In the genomic region with DNA sequence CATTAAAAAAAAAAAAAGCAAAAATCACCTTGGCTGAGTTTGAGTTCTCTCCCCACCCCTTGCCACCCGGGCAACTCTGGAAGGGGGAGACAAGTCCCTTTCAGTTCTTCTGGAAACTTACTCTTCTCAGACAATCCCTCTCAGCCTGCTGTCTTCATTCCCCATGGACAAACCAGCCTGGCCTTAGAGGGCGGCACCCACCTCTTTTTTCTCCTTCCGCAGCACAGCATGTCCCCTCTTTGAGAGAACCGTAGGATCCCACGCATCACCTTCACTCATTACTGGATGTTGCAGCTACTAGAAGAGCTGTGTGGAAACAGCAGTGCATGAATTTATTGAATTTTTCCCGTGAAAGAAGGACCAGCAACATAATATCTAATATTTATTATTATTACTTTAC, we compare ENCODE assay signal across 32 cellular contexts.
"Had no signal": no experiment of that assay in that cellular context is flagged by ENCODE, and none has a peak within 500 bp of the region (broad histone marks: within the 10 kb centered on the region; RNA-seq: fewer than 3 reads in every experiment).

No MANE protein-coding gene starts in this region.

- H3K4me2 ChIP-seq: SK-N-SH had no signal

- H3K4me1 Mint-ChIP-seq: activated CD4-positive, alpha-beta T cell treated with anti-CD3 and anti-CD28 coated beads, Interleukin-2, amount 10 ng/mL, durations not matched to agents 24 days and 14 days had no signal

- FAIRE-seq: astrocyte, TTC549 had no signal

- H3K27ac ChIP-seq: adrenal gland, body of pancreas, breast epithelium, Peyer's patch, SJSA1 had no signal

- H3K4me3 Mint-ChIP-seq: activated CD4-positive, alpha-beta T cell treated with anti-CD3 and anti-CD28 coated beads, Interleukin-2, amount 10 ng/mL, durations not matched to agents 24 days and 14 days; activated CD8-positive, alpha-beta T cell treated with anti-CD3 and anti-CD28 coated beads, Interleukin-2, amount 10 ng/mL, durations not matched to agents 7 days and 5 days; activated naive CD4-positive, alpha-beta T cell treated with anti-CD3 and anti-CD28 coated beads for 36 hours; activated T-cell treated with anti-CD3 and anti-CD28 coated beads, Interleukin-2, amount 50 U/mL, for 24 hours; T-helper 1 cell treated with Interleukin-12 subunit alpha and Interleukin-12 subunit beta and Interleukin-4 antibody, amounts not matched to agents 30 μg/mL and 1 μg/mL, for 36 hours; T-helper 2 cell treated with Interferon-gamma antibody and Interleukin-4, amounts not matched to agents 5 μg/mL and 100 μg/mL, for 36 hours had no signal

- ATAC-seq: activated CD8-positive, alpha-beta T cell treated with anti-CD3 and anti-CD28 coated beads, Interleukin-2, amount 10 ng/mL, durations not matched to agents 7 days and 5 days; activated naive CD4-positive, alpha-beta T cell treated with anti-CD3 and anti-CD28 coated beads, Interleukin-2, amount 50 U/mL, for 72 hours; body of pancreas; PC-3 had no signal

- H3K4me1 ChIP-seq: body of pancreas, breast epithelium, Peyer's patch, SJSA1 had no signal

- H3K9me3 Mint-ChIP-seq: activated CD4-positive, alpha-beta T cell treated with anti-CD3 and anti-CD28 coated beads, Interleukin-2, amount 10 ng/mL, durations not matched to agents 24 days and 14 days; activated naive CD4-positive, alpha-beta T cell treated with anti-CD3 and anti-CD28 coated beads for 36 hours; activated T-cell treated with anti-CD3 and anti-CD28 coated beads, Interleukin-2, amount 50 U/mL, for 24 hours; activated T-helper 2 cell treated with anti-CD3 and anti-CD28 coated beads, Interferon-gamma antibody, Interleukin-2, Interleukin-4, amounts not matched to agents 10 μg/mL and 5 μg/mL and 100 μg/mL, durations not matched to agents 14 hours and 24 hours and 36 hours; T-helper 1 cell treated with Interleukin-12 subunit alpha and Interleukin-12 subunit beta and Interleukin-4 antibody, amounts not matched to agents 30 μg/mL and 1 μg/mL, for 36 hours; T-helper 2 cell treated with Interferon-gamma antibody and Interleukin-4, amounts not matched to agents 5 μg/mL and 100 μg/mL, for 36 hours had no signal

- H3K27me3 ChIP-seq: adrenal gland, body of pancreas, breast epithelium, Peyer's patch, SJSA1 had no signal

- H3K36me3 ChIP-seq: adrenal gland, breast epithelium, Peyer's patch, SJSA1 had no signal

- H3K4me3 ChIP-seq: body of pancreas, breast epithelium, Peyer's patch, SJSA1 had no signal

- H3K9ac ChIP-seq: SK-N-SH had no signal

- H3K9me3 ChIP-seq: adrenal gland, body of pancreas, breast epithelium, Peyer's patch, SK-N-SH had no signal

- H3K36me3 Mint-ChIP-seq: activated naive CD4-positive, alpha-beta T cell treated with anti-CD3 and anti-CD28 coated beads, Interleukin-2, amount 50 U/mL, for 72 hours had no signal

- H3K27ac Mint-ChIP-seq: activated CD4-positive, alpha-beta T cell treated with anti-CD3 and anti-CD28 coated beads, Interleukin-2, amount 10 ng/mL, durations not matched to agents 24 days and 14 days; activated CD8-positive, alpha-beta T cell treated with anti-CD3 and anti-CD28 coated beads, Interleukin-2, amount 10 ng/mL, durations not matched to agents 7 days and 5 days; activated naive CD4-positive, alpha-beta T cell treated with anti-CD3 and anti-CD28 coated beads for 36 hours; activated naive CD4-positive, alpha-beta T cell treated with anti-CD3 and anti-CD28 coated beads, Interleukin-2, amount 50 U/mL, for 72 hours; activated T-cell treated with anti-CD3 and anti-CD28 coated beads, Interleukin-2, amount 50 U/mL, for 24 hours; activated T-helper 2 cell treated with anti-CD3 and anti-CD28 coated beads, Interferon-gamma antibody, Interleukin-2, Interleukin-4, amounts not matched to agents 10 μg/mL and 5 μg/mL and 100 μg/mL, durations not matched to agents 14 hours and 24 hours and 36 hours; T-helper 1 cell treated with Interleukin-12 subunit alpha and Interleukin-12 subunit beta and Interleukin-4 antibody, amounts not matched to agents 30 μg/mL and 1 μg/mL, for 36 hours; T-helper 2 cell treated with Interferon-gamma antibody and Interleukin-4, amounts not matched to agents 5 μg/mL and 100 μg/mL, for 36 hours had no signal

- DNase-seq: activated CD4-positive, alpha-beta T cell treated with anti-CD3 and anti-CD28 coated beads, Interleukin-2, amount 10 ng/mL, durations not matched to agents 24 days and 14 days; activated CD4-positive, alpha-beta T cell treated with anti-CD3 and anti-CD28 coated beads, Interleukin-2, amount 50 U/mL, for 4 hours; activated CD8-positive, alpha-beta T cell treated with anti-CD3 and anti-CD28 coated beads, Interleukin-2, amount 10 ng/mL, durations not matched to agents 7 days and 5 days; activated gamma-delta T cell treated with Interleukin-2 at 50 U/mL for 16 hours; activated naive CD4-positive, alpha-beta T cell treated with anti-CD3 and anti-CD28 coated beads for 36 hours; activated T-cell treated with anti-CD3 and anti-CD28 coated beads, Interleukin-2, amount 50 U/mL, for 24 hours; adrenal gland; body of pancreas; NCI-H1048; NCI-H1105 treated with DMSO at 0.1 percent for 48 hours; NCI-H1436; NCI-H1694; NCI-H1930; NCI-H2081 treated with DMSO at 0.1 percent for 48 hours; NCI-H226; NCI-H446 treated with DMSO at 0.1 percent for 48 hours; NCI-H524; NCI-H69; NK-92 treated with Interleukin-12 subunit alpha and Interleukin-12 subunit beta, amount 100 ng/mL, for 24 hours; PC-3; Peyer's patch; RPMI8226; SHP77 treated with DMSO at 0.1 percent for 48 hours; SK-N-SH had no signal
